29 cellular contexts compared by ENCODE assay signal in genomic region chr2:10960606-10961489, GRCh38. TPM values are rescaled to one million over a fixed set of nuclear protein-coding genes. Genes with fewer than 3 reads are reported as not detected.
"Had no signal": no experiment of that assay in that cellular context is flagged by ENCODE, and none has a peak within 500 bp of the region (broad histone marks: within the 10 kb centered on the region; RNA-seq: fewer than 3 reads in every experiment).

No MANE protein-coding gene starts in this region.

- H3K9me3 Mint-ChIP-seq: activated naive CD4-positive, alpha-beta T cell treated with anti-CD3 and anti-CD28 coated beads for 36 hours; activated naive CD8-positive, alpha-beta T cell treated with anti-CD3 and anti-CD28 coated beads, Interleukin-2, amount 10 ng/mL, durations not matched to agents 7 days and 5 days; activated T-cell treated with anti-CD3 and anti-CD28 coated beads, Interleukin-2, amount 50 U/mL, for 24 hours; activated T-helper 17 cell treated with anti-CD3 and anti-CD28 coated beads, Interleukin-2, amount 50 U/mL, for 72 hours; immature natural killer cell; nephron; T-cell; T-helper 2 cell treated with Interferon-gamma antibody and Interleukin-4, amounts not matched to agents 5 μg/mL and 100 μg/mL, for 36 hours had no signal

- H3K79me2 ChIP-seq: parathyroid adenoma had no signal

- DNase-seq: activated CD8-positive, alpha-beta memory T cell treated with anti-CD3 and anti-CD28 coated beads for 24 hours; activated CD8-positive, alpha-beta memory T cell treated with anti-CD3 and anti-CD28 coated beads, Interleukin-2, amount 50 U/mL, for 4 hours; activated naive CD4-positive, alpha-beta T cell treated with anti-CD3 and anti-CD28 coated beads for 36 hours; activated naive CD8-positive, alpha-beta T cell treated with anti-CD3 and anti-CD28 coated beads, Interleukin-2, amount 10 ng/mL, durations not matched to agents 7 days and 5 days; activated T-cell treated with anti-CD3 and anti-CD28 coated beads, Interleukin-2, amount 50 U/mL, for 24 hours; amniotic stem cell; cortex of kidney; effector CD4-positive, alpha-beta T cell; erythroblast; foreskin keratinocyte; immature natural killer cell; kidney glomerular epithelial cell; left ventricle myocardium inferior; mammary epithelial cell; small intestine; stimulated activated CD4-positive, alpha-beta T cell treated with anti-CD3 and anti-CD28 coated beads, Interleukin-15, amount 100 ng/mL, for 24 hours; stimulated activated CD8-positive, alpha-beta memory T cell treated with anti-CD3 and anti-CD28 coated beads, Interleukin-4, amount 100 ng/mL, for 48 hours; stimulated activated naive CD4-positive, alpha-beta T cell treated with Interleukin-2 at 50 U/mL for 16 hours; substantia nigra; T-cell; tibial artery had no signal

- H3K4me1 Mint-ChIP-seq: activated naive CD8-positive, alpha-beta T cell treated with anti-CD3 and anti-CD28 coated beads, Interleukin-2, amount 10 ng/mL, durations not matched to agents 7 days and 5 days; activated T-helper 17 cell treated with anti-CD3 and anti-CD28 coated beads, Interleukin-2, amount 50 U/mL, for 72 hours; immature natural killer cell; T-cell had no signal

- H3K9me3 ChIP-seq: left ventricle myocardium inferior, tibial artery had no signal

- H3K36me3 ChIP-seq: left ventricle myocardium inferior, tibial artery had no signal

- H3K4me3 Mint-ChIP-seq: activated naive CD4-positive, alpha-beta T cell treated with anti-CD3 and anti-CD28 coated beads for 36 hours; activated naive CD8-positive, alpha-beta T cell treated with anti-CD3 and anti-CD28 coated beads, Interleukin-2, amount 10 ng/mL, durations not matched to agents 7 days and 5 days; activated T-cell treated with anti-CD3 and anti-CD28 coated beads, Interleukin-2, amount 50 U/mL, for 24 hours; activated T-helper 17 cell treated with anti-CD3 and anti-CD28 coated beads, Interleukin-2, amount 50 U/mL, for 72 hours; immature natural killer cell; nephron; T-cell; T-helper 2 cell treated with Interferon-gamma antibody and Interleukin-4, amounts not matched to agents 5 μg/mL and 100 μg/mL, for 36 hours had no signal

- H2AFZ ChIP-seq: parathyroid adenoma had no signal

- FAIRE-seq: bronchial epithelial cell, small intestine, urothelium cell line had no signal

- H3K9ac ChIP-seq: parathyroid adenoma had no signal

- H3K36me3 Mint-ChIP-seq: activated naive CD8-positive, alpha-beta T cell treated with anti-CD3 and anti-CD28 coated beads, Interleukin-2, amount 10 ng/mL, durations not matched to agents 7 days and 5 days; immature natural killer cell; T-cell had no signal

- H3K27ac ChIP-seq: foreskin keratinocyte, left ventricle myocardium inferior, parathyroid adenoma, tibial artery had no signal

- H3K27ac Mint-ChIP-seq: activated naive CD4-positive, alpha-beta T cell treated with anti-CD3 and anti-CD28 coated beads for 36 hours; activated naive CD8-positive, alpha-beta T cell treated with anti-CD3 and anti-CD28 coated beads, Interleukin-2, amount 10 ng/mL, durations not matched to agents 7 days and 5 days; activated T-cell treated with anti-CD3 and anti-CD28 coated beads, Interleukin-2, amount 50 U/mL, for 24 hours; activated T-helper 17 cell treated with anti-CD3 and anti-CD28 coated beads, Interleukin-2, amount 50 U/mL, for 72 hours; immature natural killer cell; nephron; T-cell; T-helper 2 cell treated with Interferon-gamma antibody and Interleukin-4, amounts not matched to agents 5 μg/mL and 100 μg/mL, for 36 hours had no signal

- ATAC-seq: activated T-helper 17 cell treated with anti-CD3 and anti-CD28 coated beads, Interleukin-2, amount 50 U/mL, for 72 hours; foreskin keratinocyte; sciatic nerve; SK-N-SH treated with all-trans-retinoic acid at 6 μM for 48 hours; T-cell had no signal

- H3K4me1 ChIP-seq: foreskin keratinocyte, parathyroid adenoma, tibial artery had no signal

- H3K4me3 ChIP-seq: left ventricle myocardium inferior, tibial artery had no signal

RNA-seq across cellular contexts. Expression of gene KCNF1, which starts 49.1 kb away (rescaled TPM):
- total RNA-seq: activated naive CD4-positive, alpha-beta T cell treated with anti-CD3 and anti-CD28 coated beads for 36 hours; activated naive CD8-positive, alpha-beta T cell treated with anti-CD3 and anti-CD28 coated beads, Interleukin-2, amount 10 ng/mL, durations not matched to agents 7 days and 5 days; activated T-helper 17 cell treated with anti-CD3 and anti-CD28 coated beads, Interleukin-2, amount 50 U/mL, for 72 hours; bronchial epithelial cell; T-cell had no signal
- polyA plus RNA-seq: immature natural killer cell had no signal
